Comparison of ENCODE assay signal across 11 cellular contexts in the genomic region with DNA sequence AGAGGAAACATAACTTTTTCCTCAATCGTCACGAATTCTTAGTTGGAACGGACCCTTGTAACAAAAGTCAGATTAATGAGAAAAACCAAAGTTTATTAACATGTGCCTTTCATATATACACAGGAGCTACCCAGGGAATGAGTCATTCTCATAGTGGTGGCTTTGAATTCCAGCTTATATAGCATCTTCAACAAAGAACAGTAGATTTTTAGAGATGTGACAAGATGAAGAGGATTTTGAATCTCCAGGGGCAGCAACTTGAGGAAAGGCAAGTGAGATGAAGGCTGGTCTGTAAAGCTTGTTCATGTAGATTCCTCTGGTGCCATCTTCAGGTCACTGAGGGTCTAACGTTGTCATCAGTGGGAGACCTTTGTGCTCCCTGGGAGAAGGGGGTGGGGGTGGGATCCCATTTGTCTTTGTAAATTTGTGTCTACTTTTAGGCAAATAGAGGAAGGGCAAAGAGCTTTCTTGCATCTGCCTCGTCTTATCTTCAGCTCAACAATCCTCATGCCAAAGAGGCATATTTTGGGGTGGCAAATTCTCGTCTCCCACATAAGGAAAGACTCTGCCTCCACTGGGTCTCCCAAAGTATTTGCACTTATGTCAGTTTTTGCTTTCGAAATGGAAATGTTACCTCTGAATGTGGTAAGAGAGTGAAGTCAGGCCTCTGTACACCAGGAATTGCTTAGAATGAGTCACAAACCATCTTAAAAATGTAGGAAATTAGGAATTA. TPM values are rescaled to one million over a fixed set of nuclear protein-coding genes. Genes with fewer than 3 reads are reported as not detected.
DNase-seq lines count a peak whose midpoint lies in the region; ATAC-seq and TF ChIP-seq lines count a peak whose summit lies in the region.
"Had no signal": no experiment of that assay in that cellular context is flagged by ENCODE, and none has a peak within 500 bp of the region (broad histone marks: within the 10 kb centered on the region; RNA-seq: fewer than 3 reads in every experiment).

No MANE protein-coding gene starts in this region.

- DNase-seq in NCI-H1417 (lab: John Stamatoyannopoulos, UW) (peak in 2 of 3 experiments; percentile 4 to 19), NCI-H1417 treated with DMSO at 0.1 percent for 48 hours (lab: John Stamatoyannopoulos, UW) (no peak), MM.1S (peak; percentile 24), choroid plexus epithelial cell (ENCODE audit: low read depth) (peak; percentile 87), psoas muscle (no peak), NCI-H748 (lab: John Stamatoyannopoulos, UW; ENCODE audit: unreplicated experiment) (no peak)
- DNase-seq: activated T-cell treated with anti-CD3 and anti-CD28 coated beads, Interleukin-2, amount 50 U/mL, for 72 hours had no signal

- H3K4me1 ChIP-seq in MM.1S (ENCODE audit: low read length) (no peaks in the 10 kb centered on the region), psoas muscle (peaks cover 36% of the 10 kb centered on the region)
- H3K4me1 ChIP-seq: BLaER1 had no signal

- no peak overlapping the region for H3K4me2 ChIP-seq in MM.1S (ENCODE audit: low read depth, low read length)
- H3K4me2 ChIP-seq: BLaER1 had no signal

- H3K36me3 ChIP-seq in MM.1S (replicated peaks; ENCODE audit: insufficient read depth, low read length) (no peaks in the 10 kb centered on the region), psoas muscle (ENCODE audit: insufficient read depth in 1 of 2, low read depth in 1 of 2) (no peaks in the 10 kb centered on the region)
- H3K36me3 ChIP-seq: BLaER1 had no signal

- 65 to 73% (median 70%) methylated on average over 7 of the region's 7 CpGs for WGBS in psoas muscle, 3 donors

- no peak overlapping the region for H2AFZ ChIP-seq in MM.1S (ENCODE audit: low read length)

- H3K9me3 ChIP-seq in MM.1S (replicated peaks; ENCODE audit: insufficient read depth, low read length) (no peaks in the 10 kb centered on the region), psoas muscle (no peaks in the 10 kb centered on the region)
- H3K9me3 ChIP-seq: BLaER1 had no signal

- H3F3A ChIP-seq in MM.1S (ENCODE audit: insufficient read depth, low read length), result no peaks in the 10 kb centered on the region

- intact Hi-C loops in psoas muscle (cut with DNase I), result loop anchor here in 1 of 2 donors (5.0 kb wide), 1 partner anchor 62 kb away; no protein-coding TSS in a partner anchor

- H3K9me2 ChIP-seq in MM.1S (replicated peaks; ENCODE audit: insufficient read depth, low read length), result no peaks in the 10 kb centered on the region

- no peak overlapping the region for H3K27ac ChIP-seq in MM.1S (ENCODE audit: low read length)
- H3K27ac ChIP-seq in psoas muscle, result peak overlapping the region; percentile 77
- H3K27ac ChIP-seq: BLaER1 had no signal

- H3K27me3 ChIP-seq in MM.1S (replicated peaks; ENCODE audit: insufficient read depth, low read length) (no peaks in the 10 kb centered on the region), psoas muscle (ENCODE audit: insufficient read depth in 3 of 3, low read length in 2 of 3) (no peaks in the 10 kb centered on the region)
- H3K27me3 ChIP-seq: BLaER1 had no signal

- no peaks in the 10 kb centered on the region for H4K20me1 ChIP-seq in MM.1S (ENCODE audit: insufficient read depth, low read length)
- H4K20me1 ChIP-seq: BLaER1 had no signal

- H3K4me3 ChIP-seq in MM.1S (ENCODE audit: low read length) (no peak overlapping the region), choroid plexus epithelial cell (ENCODE audit: low read depth, low read length) (no peak overlapping the region), psoas muscle (no peak overlapping the region)
- H3K4me3 ChIP-seq: BLaER1 had no signal

- TF ChIP-seq CTCF in MM.1S (IDR thresholded peaks at IDR 0.05; ENCODE audit: low read length), result peak; percentile 34
- peak; percentile 1 for TF ChIP-seq CTCF in choroid plexus epithelial cell (conservative IDR thresholded peaks at IDR 0.05; ENCODE audit: low read depth, low read length)
- TF ChIP-seq CTCF in psoas muscle (IDR thresholded peaks at IDR 0.05), result no peak

- H3K79me2 ChIP-seq in MM.1S (ENCODE audit: low read length), result no peaks in the 10 kb centered on the region

- no peak overlapping the region for H3K9ac ChIP-seq in MM.1S (ENCODE audit: low read length)
- H3K9ac ChIP-seq: BLaER1 had no signal

- ATAC-seq in psoas muscle (peak; percentile 44 to 70 (median 63)), GM18517 (IDR thresholded peaks at IDR 0.05; ENCODE audit: unreplicated experiment) (no peak), HG03442 (IDR thresholded peaks at IDR 0.05; ENCODE audit: unreplicated experiment) (no peak)
- ATAC-seq: natural killer cell treated with Interleukin-12 subunit alpha and Interleukin-12 subunit beta and Interleukin-15 and Interleukin-18, amount 100 ng/mL, for 72 hours had no signal

RNA-seq across cellular contexts. Expression of a gene that starts 29.5 kb away (rescaled TPM):
- 10 to 100 TPM; 10.3 to 41.7 (median 16.5) TPM for total RNA-seq in psoas muscle
- polyA plus RNA-seq in psoas muscle, result 10 to 100 TPM; 24.6 to 29.6 (median 26.7) TPM
- total RNA-seq: natural killer cell treated with Interleukin-12 subunit alpha and Interleukin-12 subunit beta and Interleukin-15 and Interleukin-18, amount 100 ng/mL, for 72 hours had no signal

Comparison
In these comparisons a context has a peak if more than half of its experiments do, and no peak if none do; other contexts are left out.
1. DNase-seq: peak in NCI-H1417 (2 of 3), MM.1S (single experiment) and choroid plexus epithelial cell (single experiment); none in NCI-H1417 treated with DMSO at 0.1 percent for 48 hours (single experiment), psoas muscle (0 of 2) and NCI-H748 (single experiment).
2. ATAC-seq: peak in psoas muscle (4 of 4); none in GM18517 (single experiment) and HG03442 (single experiment).